Comparison of ENCODE assay signal across 8 cellular contexts in genomic region chrX:102712216-102712966, GRCh38. TPM values are rescaled to one million over a fixed set of nuclear protein-coding genes. Genes with fewer than 3 reads are reported as not detected.
DNase-seq lines count a peak whose midpoint lies in the region; ATAC-seq, FAIRE-seq and TF ChIP-seq lines count a peak whose summit lies in the region.

Gene GPRASP2, plus strand, starts transcription at chrX:102712448. Its CDS starts 2,422 bp downstream, at chrX:102714870.

- H3K4me2 ChIP-seq in A549: peak within 1 kb of the TSS; percentile 89

- ATAC-seq in A549 (peak; percentile 86 to 91), SK-N-SH treated with all-trans-retinoic acid at 6 μM for 48 hours (peak; percentile 86), GM21360 (IDR thresholded peaks at IDR 0.05; ENCODE audit: unreplicated experiment) (no peak)

- TF ChIP-seq CTCF in A549 (IDR thresholded peaks at IDR 0.05): no peak
- no peak for TF ChIP-seq CTCF in GM13976 (IDR thresholded peaks at IDR 0.05; ENCODE audit: borderline replicate concordance, control extremely low read depth, extremely low read depth, insufficient read depth, missing control alignments)
- TF ChIP-seq CTCF in kidney epithelial cell (IDR thresholded peaks at IDR 0.05; ENCODE audit: insufficient read depth, low read length, poor library complexity, severe bottlenecking): no peak

- TF ChIP-seq RAD21 in A549 (conservative IDR thresholded peaks at IDR 0.05 in 1 of 2, IDR thresholded peaks at IDR 0.05 in 1 of 2): no peak

- no peak; the same call in 1 of the 2 replicates for TF ChIP-seq POLR2A in A549 (IDR thresholded peaks at IDR 0.05; ENCODE audit: low read length)

- peak in 1 of 2 experiments; percentile 15 for DNase-seq in A549 (ENCODE audit: low read depth in 1 of 2, low spot score in 1 of 2)
- peak; percentile 25 for DNase-seq in GM13976 (ENCODE audit: low spot score)
- no peak for DNase-seq in kidney epithelial cell (ENCODE audit: low read depth)
- DNase-seq in Kasumi-1 (lab: John Stamatoyannopoulos, UW): no peak

- POLR2A ChIA-PET in A549 (lab: Yijun Ruan, JAX): no interaction called here

- H3K4me1 ChIP-seq in A549: peaks cover 3% of the 10 kb centered on the region; the same call in 1 of the 3 replicates

- H3K36me3 ChIP-seq in kidney epithelial cell (ENCODE audit: control insufficient read depth, insufficient read depth, low read length): no peaks in the 10 kb centered on the region

- H3K9me3 ChIP-seq in A549: no peaks in the 10 kb centered on the region

- H3K27ac ChIP-seq in A549: peak within 1 kb of the TSS; percentile 80 to 93
- peak within 1 kb of the TSS; percentile 95 for H3K27ac ChIP-seq in cingulate gyrus (ENCODE audit: low read depth, low read length)
- H3K27ac ChIP-seq in skin epidermis: peak within 1 kb of the TSS in 15 of 21 experiments; percentile 17 to 88 (median 64)

- FAIRE-seq in A549 (lab: Jason Lieb, UNC): no peak

- CTCF ChIA-PET in A549 (lab: Yijun Ruan, JAX): interaction anchor here (0.6 to 1.0 kb wide), 2 partner anchors 11 to 30 kb away, joined by 3 read pairs; no protein-coding TSS in a partner anchor

- WGBS in A549 (ENCODE audit: missing lambda C conversion rate): no CpG with 5 or more reads among the region's 68 CpGs

- no peak for TF ChIP-seq EP300 in A549 (IDR thresholded peaks at IDR 0.05)

- peaks cover 3% of the 10 kb centered on the region for H3K27me3 ChIP-seq in kidney epithelial cell (ENCODE audit: control insufficient read depth, insufficient read depth, low read length)

- in situ Hi-C loops in GM13976 (cut with MboI; ENCODE audit: low sequenced_read_pairs, unreplicated experiment): no loop called here

- H3K4me3 ChIP-seq in A549: peak within 1 kb of the TSS; percentile 64
- peak within 1 kb of the TSS; percentile 64 for H3K4me3 ChIP-seq in kidney epithelial cell (ENCODE audit: low read depth, low read length)
- peak within 1 kb of the TSS; percentile 39 to 65 (median 59) for H3K4me3 ChIP-seq in skin epidermis

TF ChIP-seq in A549, 52 proteins besides CTCF, POLR2A, EP300 and RAD21:
- TF ChIP-seq HDAC2 (IDR thresholded peaks at IDR 0.05) (no peak), ZFP36 (IDR thresholded peaks at IDR 0.05; ENCODE audit: borderline replicate concordance, partially characterized antibody) (no peak), FOSL2 (IDR thresholded peaks at IDR 0.05) (no peak), FOSL2 (CRISPR knock-in tag; IDR thresholded peaks at IDR 0.05) (no peak), RCOR1 (IDR thresholded peaks at IDR 0.05; ENCODE audit: low read depth, low read length) (no peak), PHF8 (IDR thresholded peaks at IDR 0.05; ENCODE audit: borderline replicate concordance, low read depth) (peak; percentile 24; the same call in 1 of the 2 replicates)

TF ChIP-seq in SK-N-SH treated with all-trans-retinoic acid at 6 μM for 48 hours, 23 proteins besides CTCF, POLR2A, EP300 and RAD21:
- TF ChIP-seq ZC3H10 (CRISPR knock-in tag; IDR thresholded peaks at IDR 0.05) (no peak), BACH2 (CRISPR knock-in tag; IDR thresholded peaks at IDR 0.05; ENCODE audit: borderline replicate concordance) (no peak), ZFP30 (CRISPR knock-in tag; IDR thresholded peaks at IDR 0.05) (no peak), SNAI2 (CRISPR knock-in tag; IDR thresholded peaks at IDR 0.05) (no peak), ZNF70 (CRISPR knock-in tag; IDR thresholded peaks at IDR 0.05) (no peak), ZNF8 (CRISPR knock-in tag; IDR thresholded peaks at IDR 0.05) (no peak), ISL1 (CRISPR knock-in tag; IDR thresholded peaks at IDR 0.05) (no peak), OSR1 (CRISPR knock-in tag; IDR thresholded peaks at IDR 0.05) (no peak), RARB (CRISPR knock-in tag; IDR thresholded peaks at IDR 0.05) (no peak)
- TF ChIP-seq, protein P1, sequence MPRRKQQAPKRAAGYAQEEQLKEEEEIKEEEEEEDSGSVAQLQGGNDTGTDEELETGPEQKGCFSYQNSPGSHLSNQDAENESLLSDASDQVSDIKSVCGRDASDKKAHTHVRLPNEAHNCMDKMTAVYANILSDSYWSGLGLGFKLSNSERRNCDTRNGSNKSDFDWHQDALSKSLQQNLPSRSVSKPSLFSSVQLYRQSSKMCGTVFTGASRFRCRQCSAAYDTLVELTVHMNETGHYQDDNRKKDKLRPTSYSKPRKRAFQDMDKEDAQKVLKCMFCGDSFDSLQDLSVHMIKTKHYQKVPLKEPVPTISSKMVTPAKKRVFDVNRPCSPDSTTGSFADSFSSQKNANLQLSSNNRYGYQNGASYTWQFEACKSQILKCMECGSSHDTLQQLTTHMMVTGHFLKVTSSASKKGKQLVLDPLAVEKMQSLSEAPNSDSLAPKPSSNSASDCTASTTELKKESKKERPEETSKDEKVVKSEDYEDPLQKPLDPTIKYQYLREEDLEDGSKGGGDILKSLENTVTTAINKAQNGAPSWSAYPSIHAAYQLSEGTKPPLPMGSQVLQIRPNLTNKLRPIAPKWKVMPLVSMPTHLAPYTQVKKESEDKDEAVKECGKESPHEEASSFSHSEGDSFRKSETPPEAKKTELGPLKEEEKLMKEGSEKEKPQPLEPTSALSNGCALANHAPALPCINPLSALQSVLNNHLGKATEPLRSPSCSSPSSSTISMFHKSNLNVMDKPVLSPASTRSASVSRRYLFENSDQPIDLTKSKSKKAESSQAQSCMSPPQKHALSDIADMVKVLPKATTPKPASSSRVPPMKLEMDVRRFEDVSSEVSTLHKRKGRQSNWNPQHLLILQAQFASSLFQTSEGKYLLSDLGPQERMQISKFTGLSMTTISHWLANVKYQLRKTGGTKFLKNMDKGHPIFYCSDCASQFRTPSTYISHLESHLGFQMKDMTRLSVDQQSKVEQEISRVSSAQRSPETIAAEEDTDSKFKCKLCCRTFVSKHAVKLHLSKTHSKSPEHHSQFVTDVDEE (CRISPR knock-in tag; IDR thresholded peaks at IDR 0.05): no peak
- TF ChIP-seq, protein P2, sequence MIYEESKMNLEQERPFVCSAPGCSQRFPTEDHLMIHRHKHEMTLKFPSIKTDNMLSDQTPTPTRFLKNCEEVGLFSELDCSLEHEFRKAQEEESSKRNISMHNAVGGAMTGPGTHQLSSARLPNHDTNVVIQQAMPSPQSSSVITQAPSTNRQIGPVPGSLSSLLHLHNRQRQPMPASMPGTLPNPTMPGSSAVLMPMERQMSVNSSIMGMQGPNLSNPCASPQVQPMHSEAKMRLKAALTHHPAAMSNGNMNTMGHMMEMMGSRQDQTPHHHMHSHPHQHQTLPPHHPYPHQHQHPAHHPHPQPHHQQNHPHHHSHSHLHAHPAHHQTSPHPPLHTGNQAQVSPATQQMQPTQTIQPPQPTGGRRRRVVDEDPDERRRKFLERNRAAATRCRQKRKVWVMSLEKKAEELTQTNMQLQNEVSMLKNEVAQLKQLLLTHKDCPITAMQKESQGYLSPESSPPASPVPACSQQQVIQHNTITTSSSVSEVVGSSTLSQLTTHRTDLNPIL (CRISPR knock-in tag; IDR thresholded peaks at IDR 0.05; ENCODE audit: low read depth): no peak

RNA-seq across cellular contexts. Expression of gene GPRASP2, which starts in this region (rescaled TPM):
- 6.3 and 6.7 TPM in 2 replicates for polyA plus RNA-seq in A549 (2011; rRNA removed)
- 3.3 and 3.6 TPM in 2 replicates for polyA plus RNA-seq in A549 (2012; cell fraction: cytosol; rRNA removed)
- polyA plus RNA-seq in A549 (2012; cell fraction: nucleus; rRNA removed): 2.5 and 3.6 TPM in 2 replicates
- 5.7 to 6.1 TPM (median 5.9 TPM) in 3 replicates for polyA plus RNA-seq in A549 (2017; fragmentation: RNase III; extraction: RNeasy Plus Mini Kit Qiagen cat#74134 plus additional on column Dnase treatment)
- polyA minus RNA-seq in A549 (2011; rRNA and poly(A)+ RNA removed): 6.7 and 8.1 TPM in 2 replicates
- total RNA-seq in kidney epithelial cell: 10.5 and 10.6 TPM in 2 replicates
